1 cellular context compared by ENCODE assay signal in genomic region chr12:56688129-56688845, GRCh38.
TF ChIP-seq lines count a peak whose summit lies in the region.

Gene PTGES3 (minus strand): TSS chr12:56688284. CDS start chr12:56687999, 285 bp downstream.

TF ChIP-seq in HepG2, 621 proteins besides CTCF, POLR2A, EP300 and RAD21 (continued from another document and continues in another):
- TF ChIP-seq ZUFSP (CRISPR knock-in tag; IDR thresholded peaks at IDR 0.05; ENCODE audit: borderline replicate concordance) (no peak), ZNF136 (CRISPR knock-in tag; IDR thresholded peaks at IDR 0.05; ENCODE audit: low read depth) (no peak), ZNF282 (IDR thresholded peaks at IDR 0.05; ENCODE audit: partially characterized antibody) (no peak), ZHX1 (CRISPR knock-in tag; IDR thresholded peaks at IDR 0.05; ENCODE audit: low read depth) (peak; percentile 77; the same call in 1 of the 2 replicates), ZNF550 (CRISPR knock-in tag; IDR thresholded peaks at IDR 0.05; ENCODE audit: borderline replicate concordance) (no peak), ZNF530 (CRISPR knock-in tag; IDR thresholded peaks at IDR 0.05; ENCODE audit: low read depth) (0 out of 2 replicates have a peak, but pooled peaks have one; percentile 33), ZNF605 (CRISPR knock-in tag; IDR thresholded peaks at IDR 0.05) (peak; percentile 99), ZNF724P (CRISPR knock-in tag; IDR thresholded peaks at IDR 0.05; ENCODE audit: borderline replicate concordance) (0 out of 2 replicates have a peak, but pooled peaks have one; percentile 6), HNRNPUL1 (IDR thresholded peaks at IDR 0.05; ENCODE audit: low read depth, low read length) (peak; percentile 61; the same call in 1 of the 2 replicates), ZNF772 (CRISPR knock-in tag; IDR thresholded peaks at IDR 0.05) (peak; percentile 95), KLF12 (CRISPR knock-in tag; IDR thresholded peaks at IDR 0.05; ENCODE audit: borderline replicate concordance) (peak; percentile 86; the same call in 1 of the 2 replicates), TOPORS (CRISPR knock-in tag; IDR thresholded peaks at IDR 0.05) (peak; percentile 43; the same call in 1 of the 2 replicates), TERF1 (CRISPR knock-in tag; IDR thresholded peaks at IDR 0.05) (no peak), RFXAP (CRISPR knock-in tag; IDR thresholded peaks at IDR 0.05; ENCODE audit: borderline replicate concordance) (peak; percentile 84; the same call in 1 of the 2 replicates), KMT2A (CRISPR knock-in tag; IDR thresholded peaks at IDR 0.05) (peak; percentile 85), REPIN1 (CRISPR knock-in tag; IDR thresholded peaks at IDR 0.05; ENCODE audit: borderline replicate concordance, low read depth) (peak; percentile 78), ZNF800 (CRISPR knock-in tag; IDR thresholded peaks at IDR 0.05) (peak; percentile 90; the same call in 1 of the 2 replicates), NFIC (IDR thresholded peaks at IDR 0.05; ENCODE audit: low read length) (no peak), ZFP82 (CRISPR knock-in tag; IDR thresholded peaks at IDR 0.05; ENCODE audit: borderline replicate concordance) (peak; percentile 86; the same call in 1 of the 2 replicates), HMG20B (CRISPR knock-in tag; conservative IDR thresholded peaks at IDR 0.05) (peak; percentile 21; the same call in 1 of the 2 replicates), ZNF362 (CRISPR knock-in tag; IDR thresholded peaks at IDR 0.05; ENCODE audit: borderline replicate concordance) (no peak), FOXP1 (IDR thresholded peaks at IDR 0.05) (no peak), FOXP1 (CRISPR knock-in tag; IDR thresholded peaks at IDR 0.05) (no peak; the same call in 1 of the 2 replicates), ZNF292 (CRISPR knock-in tag; IDR thresholded peaks at IDR 0.05; ENCODE audit: borderline replicate concordance, low read depth) (no peak), FLYWCH1 (CRISPR knock-in tag; IDR thresholded peaks at IDR 0.05) (no peak), ZSCAN20 (CRISPR knock-in tag; IDR thresholded peaks at IDR 0.05; ENCODE audit: borderline replicate concordance) (peak; percentile 94), ZNF17 (CRISPR knock-in tag; IDR thresholded peaks at IDR 0.05) (peak; percentile 54; the same call in 1 of the 2 replicates), ZSCAN5A (CRISPR knock-in tag; IDR thresholded peaks at IDR 0.05; ENCODE audit: borderline replicate concordance) (peak; percentile 82), HIVEP1 (CRISPR knock-in tag; IDR thresholded peaks at IDR 0.05) (peak; percentile 40; the same call in 1 of the 2 replicates), ZNF749 (CRISPR knock-in tag; IDR thresholded peaks at IDR 0.05; ENCODE audit: borderline replicate concordance) (peak; percentile 82; the same call in 1 of the 2 replicates), ARID2 (CRISPR knock-in tag; IDR thresholded peaks at IDR 0.05; ENCODE audit: borderline replicate concordance) (peak; percentile 51; the same call in 1 of the 2 replicates), KDM5B (CRISPR knock-in tag; IDR thresholded peaks at IDR 0.05; ENCODE audit: borderline replicate concordance) (peak; percentile 91; the same call in 1 of the 2 replicates), GPN1 (CRISPR knock-in tag; IDR thresholded peaks at IDR 0.05; ENCODE audit: borderline replicate concordance) (0 out of 2 replicates have a peak, but pooled peaks have one; percentile 25), CBX2 (IDR thresholded peaks at IDR 0.05; ENCODE audit: low read depth, low read length) (no peak), CBX2 (CRISPR knock-in tag; IDR thresholded peaks at IDR 0.05; ENCODE audit: low read depth) (no peak), BRF2 (CRISPR knock-in tag; IDR thresholded peaks at IDR 0.05) (0 out of 2 replicates have a peak, but pooled peaks have one; percentile 33), MIER3 (CRISPR knock-in tag; IDR thresholded peaks at IDR 0.05; ENCODE audit: borderline replicate concordance) (peak; percentile 77; the same call in 1 of the 2 replicates), ARID3A (IDR thresholded peaks at IDR 0.05; ENCODE audit: low read depth, low read length) (no peak), NFYC (CRISPR knock-in tag; IDR thresholded peaks at IDR 0.05) (peak; percentile 56), MAFK (conservative IDR thresholded peaks at IDR 0.05 in 1 of 2, IDR thresholded peaks at IDR 0.05 in 1 of 2; ENCODE audit: low read length in 2 of 2) (peak; percentile 51 to 78), ZNF839 (CRISPR knock-in tag; IDR thresholded peaks at IDR 0.05; ENCODE audit: borderline replicate concordance) (no peak), RELA (CRISPR knock-in tag; IDR thresholded peaks at IDR 0.05) (no peak), NFKBIZ (CRISPR knock-in tag; IDR thresholded peaks at IDR 0.05) (peak; percentile 81; the same call in 1 of the 2 replicates), SAP130 (CRISPR knock-in tag; IDR thresholded peaks at IDR 0.05; ENCODE audit: low read depth) (peak; percentile 91), ZNF629 (CRISPR knock-in tag; conservative IDR thresholded peaks at IDR 0.05) (no peak), ZNF776 (CRISPR knock-in tag; IDR thresholded peaks at IDR 0.05) (peak; percentile 72), ZNF260 (CRISPR knock-in tag; IDR thresholded peaks at IDR 0.05; ENCODE audit: borderline replicate concordance, low read depth) (no peak), ZNF496 (CRISPR knock-in tag; IDR thresholded peaks at IDR 0.05; ENCODE audit: insufficient replicate concordance) (no peak), ZNF317 (CRISPR knock-in tag; IDR thresholded peaks at IDR 0.05) (peak; percentile 77), ZNF572 (CRISPR knock-in tag; IDR thresholded peaks at IDR 0.05) (no peak; the same call in 1 of the 2 replicates), SMARCC2 (IDR thresholded peaks at IDR 0.05) (no peak), RFX5 (IDR thresholded peaks at IDR 0.05; ENCODE audit: low read depth, low read length) (0 out of 2 replicates have a peak, but pooled peaks have one; percentile 1), PLSCR1 (CRISPR knock-in tag; IDR thresholded peaks at IDR 0.05; ENCODE audit: borderline replicate concordance) (no peak; the same call in 1 of the 2 replicates), TFAP4 (IDR thresholded peaks at IDR 0.05; ENCODE audit: borderline replicate concordance, low read depth) (no peak), ZNF644 (CRISPR knock-in tag; IDR thresholded peaks at IDR 0.05; ENCODE audit: low read depth) (peak; percentile 83), ZNF678 (CRISPR knock-in tag; IDR thresholded peaks at IDR 0.05) (0 out of 2 replicates have a peak, but pooled peaks have one; percentile 40)
